Comparison of ENCODE assay signal across 1 cellular context in genomic region chrX:13168276-13168675, GRCh38.
TF ChIP-seq lines count a peak whose summit lies in the region.

No MANE protein-coding gene starts in this region.

TF ChIP-seq in K562, 482 proteins besides CTCF, POLR2A, EP300 and RAD21 (continued from another document):
- no peak for TF ChIP-seq ZBTB11 (CRISPR knock-in tag; IDR thresholded peaks at IDR 0.05)
- TF ChIP-seq U2AF2 (optimal IDR thresholded peaks at IDR 0.05; ENCODE audit: low read depth, low read length) = no peak
TF ChIP-seq in K562: peak in this region for 0.
